8 cellular contexts compared by ENCODE assay signal in the genomic region with DNA sequence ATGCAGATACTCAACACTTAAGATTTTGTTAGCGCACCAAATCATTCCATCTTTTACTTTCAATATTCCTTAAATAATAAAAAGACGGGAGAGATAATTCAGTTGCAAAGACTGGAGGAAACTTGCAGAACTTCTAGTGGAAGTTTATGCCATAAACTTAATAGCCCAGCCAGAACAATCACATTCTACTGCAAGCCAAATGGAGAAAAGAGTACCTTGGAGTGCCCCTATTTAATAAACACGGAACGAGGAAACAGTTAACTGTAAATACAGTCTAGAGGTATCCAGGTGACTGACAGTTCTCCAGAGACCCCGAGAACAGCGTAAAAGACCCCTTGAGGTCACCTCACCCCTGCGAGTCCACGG. TPM values are rescaled to one million over a fixed set of nuclear protein-coding genes. Genes with fewer than 3 reads are reported as not detected.
DNase-seq lines count a peak whose midpoint lies in the region; ATAC-seq and TF ChIP-seq lines count a peak whose summit lies in the region.

No MANE protein-coding gene starts in this region.

- peak; percentile 19 for ATAC-seq in GM19372 (IDR thresholded peaks at IDR 0.05; ENCODE audit: low read depth, unreplicated experiment)

- H3K27me3 ChIP-seq in BJ (ENCODE audit: control insufficient read depth, insufficient read depth, low read length) (no peaks in the 10 kb centered on the region), HUES6 (ENCODE audit: control insufficient read depth, insufficient read depth, low read length) (no peaks in the 10 kb centered on the region), mucosa of stomach (ENCODE audit: control insufficient read depth, insufficient read depth, low read length) (no peaks in the 10 kb centered on the region)

- peak overlapping the region; percentile 99 for H3K27ac Mint-ChIP-seq in chondrocyte (ENCODE audit: unreplicated experiment)

- DNase-seq in BJ (ENCODE audit: low read depth) (no peak), chondrocyte (ENCODE audit: low spot score) (no peak), DMS 273 treated with DMSO at 0.1 percent for 48 hours (lab: John Stamatoyannopoulos, UW) (no peak), NCI-H446 treated with DMSO at 0.1 percent for 48 hours (lab: John Stamatoyannopoulos, UW) (no peak), NCI-H2107 (lab: John Stamatoyannopoulos, UW) (no peak)

- H3K9me3 Mint-ChIP-seq in chondrocyte (ENCODE audit: low read depth), result no peaks in the 10 kb centered on the region

- POLR2A ChIA-PET in BJ (lab: Charles Lee), result no interaction called here

- H3K27ac ChIP-seq in HUES6 (ENCODE audit: low read depth, low read length), result peak overlapping the region; percentile 64; the same call in 1 of the 2 replicates

- peak overlapping the region; percentile 95 for H3K4me3 Mint-ChIP-seq in chondrocyte (ENCODE audit: unreplicated experiment)

- peaks cover 12% of the 10 kb centered on the region for H3K4me1 ChIP-seq in HUES6 (ENCODE audit: control insufficient read depth, insufficient read depth, low read length)
- H3K4me1 ChIP-seq in mucosa of stomach (ENCODE audit: control insufficient read depth, insufficient read depth, low read length), result peaks cover 9% of the 10 kb centered on the region

- peaks cover 52% of the 10 kb centered on the region for H3K4me1 Mint-ChIP-seq in chondrocyte (ENCODE audit: low read depth)

- H3K9me3 ChIP-seq in HUES6 (ENCODE audit: control insufficient read depth, insufficient read depth, low read depth, low read length) (no peaks in the 10 kb centered on the region), mucosa of stomach (ENCODE audit: control insufficient read depth, low read length) (no peaks in the 10 kb centered on the region)

- H3K36me3 Mint-ChIP-seq in chondrocyte (ENCODE audit: low read depth), result peaks cover 1% of the 10 kb centered on the region

- H3K4me3 ChIP-seq in BJ (ENCODE audit: low read depth, low read length) (peak overlapping the region; percentile 99), HUES6 (ENCODE audit: low read depth, low read length) (peak overlapping the region; percentile 92), mucosa of stomach (ENCODE audit: low read length) (peak overlapping the region; percentile 78)

- H3K36me3 ChIP-seq in BJ (ENCODE audit: control insufficient read depth, insufficient read depth, low read length) (peaks cover 1% of the 10 kb centered on the region; the same call in 1 of the 2 replicates), HUES6 (ENCODE audit: control insufficient read depth, insufficient read depth, low read length) (0 out of 2 replicates have a peak, but pooled peaks cover 3% of the 10 kb centered on the region), mucosa of stomach (ENCODE audit: control insufficient read depth, insufficient read depth, low read length) (no peaks in the 10 kb centered on the region)

- no peak for TF ChIP-seq CTCF in BJ (IDR thresholded peaks at IDR 0.05; ENCODE audit: insufficient read depth, low read depth, low read length)
- no peak for TF ChIP-seq CTCF in chondrocyte (IDR thresholded peaks at IDR 0.05)

- CTCF ChIA-PET in BJ (lab: Yijun Ruan, JAX), result no interaction called here

- no peaks in the 10 kb centered on the region for H3K27me3 Mint-ChIP-seq in chondrocyte (ENCODE audit: low read depth)

- H3K9ac ChIP-seq in HUES6 (ENCODE audit: low read length) (peak overlapping the region; percentile 82), mucosa of stomach (ENCODE audit: low read length) (peak overlapping the region; percentile 98)

RNA-seq across cellular contexts. Expression of gene SLC35B3, which starts 0.6 kb away (rescaled TPM):
- 18.5 and 33.1 TPM in 2 replicates for polyA plus RNA-seq in BJ (2011; rRNA removed)
- polyA minus RNA-seq in BJ (2011; rRNA and poly(A)+ RNA removed), result 9.2 and 11.5 TPM in 2 replicates
- total RNA-seq in chondrocyte, result 29.5 to 32.8 TPM (median 30.4 TPM) in 3 replicates
